In the genomic region with DNA sequence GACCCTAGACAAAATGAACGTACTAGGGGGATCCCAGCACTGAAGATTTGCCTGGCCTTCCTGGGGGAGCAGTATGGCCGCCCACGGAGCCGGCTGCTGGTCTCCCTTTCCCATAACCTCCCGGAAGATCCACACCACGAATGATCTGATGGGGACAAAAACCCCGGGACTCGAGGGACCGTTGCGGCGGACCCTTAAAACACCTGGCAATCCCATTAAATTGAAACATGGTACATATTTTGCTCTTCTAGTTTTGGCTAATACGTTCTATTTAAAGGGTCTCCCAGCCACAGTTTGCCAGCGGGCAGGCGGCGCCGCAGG, we compare ENCODE assay signal across 8 cellular contexts. TPM values are rescaled to one million over a fixed set of nuclear protein-coding genes. Genes with fewer than 3 reads are reported as not detected.
A peak's percentile ranks its signal among the peaks of the same experiment; 100 is the strongest.
DNase-seq lines count a peak whose midpoint lies in the region; ATAC-seq and TF ChIP-seq lines count a peak whose summit lies in the region.

No MANE protein-coding gene starts in this region.

- no peaks in the 10 kb centered on the region for H3K36me3 ChIP-seq in BLaER1
- no peaks in the 10 kb centered on the region for H3K36me3 ChIP-seq in HUES6 (ENCODE audit: control insufficient read depth, insufficient read depth, low read length)
- no peaks in the 10 kb centered on the region for H3K36me3 ChIP-seq in colonic mucosa

- no peaks in the 10 kb centered on the region for H4K20me1 ChIP-seq in BLaER1

- TF ChIP-seq CTCF in colonic mucosa (IDR thresholded peaks at IDR 0.05) (no peak), nephron progenitor cell (IDR thresholded peaks at IDR 0.05) (no peak)

- peak overlapping the region; percentile 16; the same call in 1 of the 2 replicates for H3K9ac ChIP-seq in BLaER1
- H3K9ac ChIP-seq in HUES6 (ENCODE audit: low read length), result peak overlapping the region; percentile 22
- H3K9ac ChIP-seq in colonic mucosa (ENCODE audit: low read depth in 2 of 2, low read length in 2 of 2), result peak overlapping the region; percentile 71 to 83

- ATAC-seq in HG03159 (IDR thresholded peaks at IDR 0.05; ENCODE audit: unreplicated experiment) (no peak), HG03139 (IDR thresholded peaks at IDR 0.05; ENCODE audit: unreplicated experiment) (no peak)

- peak overlapping the region; percentile 75 for H3K4me3 Mint-ChIP-seq in nephron progenitor cell

- H3K9me3 Mint-ChIP-seq in nephron progenitor cell, result no peaks in the 10 kb centered on the region

- H3K4me1 ChIP-seq in BLaER1, result peaks cover 35% of the 10 kb centered on the region
- H3K4me1 ChIP-seq in HUES6 (ENCODE audit: control insufficient read depth, insufficient read depth, low read length), result peaks cover 7% of the 10 kb centered on the region
- no peaks in the 10 kb centered on the region for H3K4me1 ChIP-seq in colonic mucosa

- H3K9me3 ChIP-seq in BLaER1 (peaks cover 9% of the 10 kb centered on the region; the same call in 1 of the 2 replicates), HUES6 (ENCODE audit: control insufficient read depth, insufficient read depth, low read depth, low read length) (no peaks in the 10 kb centered on the region), colonic mucosa (no peaks in the 10 kb centered on the region)

- no peaks in the 10 kb centered on the region for H3K36me3 Mint-ChIP-seq in nephron progenitor cell (ENCODE audit: low read depth)

- H3K4me3 ChIP-seq in BLaER1 (peak overlapping the region; percentile 74), HUES6 (ENCODE audit: low read depth, low read length) (peak overlapping the region; percentile 76), colonic mucosa (peak overlapping the region; percentile 68)

- H3K4me1 Mint-ChIP-seq in nephron progenitor cell, result peaks cover 16% of the 10 kb centered on the region

- H3K27ac ChIP-seq in BLaER1 (peak overlapping the region; percentile 81), HUES6 (ENCODE audit: low read depth, low read length) (no peak overlapping the region), colonic mucosa (peak overlapping the region; percentile 64)

- DNase-seq in colonic mucosa, result no peak
- DNase-seq in nephron progenitor cell, result no peak
- DNase-seq in NOMO-1 treated with dmso at 0.1 percent for 144 hours (lab: John Stamatoyannopoulos, UW; ENCODE audit: unreplicated experiment), result no peak
- DNase-seq in NCI-H345 treated with DMSO at 0.1 percent for 48 hours (lab: John Stamatoyannopoulos, UW; ENCODE audit: unreplicated experiment), result no peak

- H3K27me3 Mint-ChIP-seq in nephron progenitor cell (ENCODE audit: low read depth, poor library complexity), result peaks cover 21% of the 10 kb centered on the region

- H3K27ac Mint-ChIP-seq in nephron progenitor cell, result peak overlapping the region; percentile 29

- H3K27me3 ChIP-seq in BLaER1 (peaks cover 15% of the 10 kb centered on the region), HUES6 (ENCODE audit: control insufficient read depth, insufficient read depth, low read length) (peaks cover 34% of the 10 kb centered on the region), colonic mucosa (no peaks in the 10 kb centered on the region)

- H3K4me2 ChIP-seq in BLaER1, result peak overlapping the region; percentile 91

- intact Hi-C loops in colonic mucosa (cut with DNase I), result loop anchor here (5.0 kb wide), 1 partner anchor 41 kb away; no protein-coding TSS in a partner anchor

RNA-seq across cellular contexts. Expression of a gene that starts 45.2 kb away (rescaled TPM):
- total RNA-seq in colonic mucosa, result 10 to 100 TPM; 46.9 to 47.6 TPM

RNA-seq across cellular contexts. Expression of a gene that starts 51.2 kb away (rescaled TPM):
- 100 to 1,000 TPM in 1 of 2 donors, 10 to 100 TPM in 1; 97.4 to 109 TPM for total RNA-seq in colonic mucosa

Comparison
In these comparisons a context has a peak if more than half of its experiments do, and no peak if none do; other contexts are left out.
1. H3K9ac ChIP-seq: peak in every context shown above with its lines; median percentile 77 in colonic mucosa; 22 in HUES6; 16 in BLaER1.